8 cellular contexts compared by ENCODE assay signal in the genomic region with DNA sequence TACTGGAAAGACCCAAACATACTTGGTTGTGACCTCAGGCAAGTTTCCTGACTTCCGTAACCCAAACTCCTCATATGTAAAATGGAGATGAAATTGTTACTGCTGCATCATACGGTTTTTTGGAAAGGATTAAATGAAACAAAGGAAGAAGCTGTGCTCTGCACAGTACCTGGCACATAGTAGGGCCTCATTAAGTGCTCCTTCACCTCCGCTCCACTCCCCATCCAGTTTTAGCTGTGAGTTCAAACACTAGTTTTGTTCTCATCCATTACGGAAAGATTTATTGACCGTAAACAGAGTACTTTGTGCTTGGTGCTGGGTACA. TPM values are rescaled to one million over a fixed set of nuclear protein-coding genes. Genes with fewer than 3 reads are reported as not detected.
DNase-seq lines count a peak whose midpoint lies in the region; ATAC-seq and TF ChIP-seq lines count a peak whose summit lies in the region.

No MANE protein-coding gene starts in this region.

- H3K4me1 ChIP-seq in OCI-LY1 (ENCODE audit: insufficient read depth, low read length, severe bottlenecking), result peaks cover 32% of the 10 kb centered on the region
- peaks cover 28% of the 10 kb centered on the region for H3K4me1 ChIP-seq in osteoblast (ENCODE audit: insufficient read depth, low read length)

- no peaks in the 10 kb centered on the region for H3K9me3 ChIP-seq in OCI-LY1 (ENCODE audit: low read length)
- H3K9me3 ChIP-seq in osteoblast (ENCODE audit: low read depth, low read length), result no peaks in the 10 kb centered on the region

- no peak for DNase-seq in epithelial cell of prostate (ENCODE audit: low read depth, low spot score)
- no peak for DNase-seq in osteoblast (ENCODE audit: insufficient read length, low spot score, missing footprints)
- DNase-seq in inferior parietal cortex (ENCODE audit: extremely low spot score), result no peak
- DNase-seq in NCI-H524 treated with DMSO at 0.1 percent for 48 hours (lab: John Stamatoyannopoulos, UW), result no peak

- H3K9ac ChIP-seq in OCI-LY1 (ENCODE audit: low read length), result peak overlapping the region; percentile 97

- ATAC-seq in GM21367 (IDR thresholded peaks at IDR 0.05; ENCODE audit: unreplicated experiment), result peak; percentile 11
- ATAC-seq in HG02885 (IDR thresholded peaks at IDR 0.05; ENCODE audit: poor library complexity, unreplicated experiment), result no peak
- ATAC-seq in GM18519 (IDR thresholded peaks at IDR 0.05; ENCODE audit: low FRiP score, unreplicated experiment), result no peak

- peaks cover 19% of the 10 kb centered on the region for H3K79me2 ChIP-seq in OCI-LY1 (ENCODE audit: insufficient read depth, low read length)
- H3K79me2 ChIP-seq in osteoblast (ENCODE audit: insufficient read depth, low read length), result peaks cover 29% of the 10 kb centered on the region

- H2AFZ ChIP-seq in OCI-LY1 (ENCODE audit: low read length), result peak overlapping the region; percentile 87
- H2AFZ ChIP-seq in osteoblast (ENCODE audit: low read length), result peak overlapping the region; percentile 95

- no peaks in the 10 kb centered on the region for H4K20me1 ChIP-seq in OCI-LY1 (ENCODE audit: insufficient read depth, low read length)
- H4K20me1 ChIP-seq in osteoblast (ENCODE audit: insufficient read depth, low read length), result no peaks in the 10 kb centered on the region

- peaks cover 24% of the 10 kb centered on the region for H3K36me3 ChIP-seq in OCI-LY1 (ENCODE audit: insufficient read depth, low read length)
- peaks cover 4% of the 10 kb centered on the region for H3K36me3 ChIP-seq in osteoblast (ENCODE audit: insufficient read depth, low read length)

- H3F3A ChIP-seq in OCI-LY1 (ENCODE audit: insufficient read depth, low read length), result no peaks in the 10 kb centered on the region

- H3K27me3 ChIP-seq in OCI-LY1 (ENCODE audit: insufficient read depth, low read length) (no peaks in the 10 kb centered on the region), osteoblast (ENCODE audit: insufficient read depth, low read length) (no peaks in the 10 kb centered on the region)

- H3K4me2 ChIP-seq in OCI-LY1 (ENCODE audit: low read length) (peak overlapping the region; percentile 80), osteoblast (ENCODE audit: insufficient read depth, low read length) (peak overlapping the region; percentile 95)

- TF ChIP-seq CTCF in OCI-LY1 (IDR thresholded peaks at IDR 0.05; ENCODE audit: low read length) (no peak), osteoblast (IDR thresholded peaks at IDR 0.05; ENCODE audit: extremely low read depth, low read depth, low read length) (no peak)

- H3K27ac ChIP-seq in OCI-LY1 (ENCODE audit: low read depth, low read length, poor library complexity, severe bottlenecking), result no peak overlapping the region
- peak overlapping the region; percentile 78 for H3K27ac ChIP-seq in epithelial cell of prostate
- peak overlapping the region; percentile 92 for H3K27ac ChIP-seq in osteoblast (ENCODE audit: low read depth, low read length)

- no peaks in the 10 kb centered on the region for H3K9me2 ChIP-seq in OCI-LY1 (ENCODE audit: low read depth, low read length)

- H3K4me3 ChIP-seq in OCI-LY1 (ENCODE audit: low read depth, low read length, poor library complexity, severe bottlenecking), result peak overlapping the region; percentile 91
- peak overlapping the region; percentile 85 for H3K4me3 ChIP-seq in osteoblast (ENCODE audit: insufficient read depth, low read length)

RNA-seq across cellular contexts. Expression of gene ICE2, which starts 0.4 kb away (rescaled TPM):
- 26.4 and 30.1 TPM in 2 replicates for total RNA-seq in osteoblast
